ENCODE assay signal across 1 cellular context in genomic region chr17:43559161-43559816, GRCh38.
TF ChIP-seq lines count a peak whose summit lies in the region.

No MANE protein-coding gene starts in this region.

TF ChIP-seq in HepG2, 621 proteins besides CTCF, POLR2A, EP300 and RAD21 (continued from another document and continues in another):
- TF ChIP-seq THAP9 (CRISPR knock-in tag; IDR thresholded peaks at IDR 0.05; ENCODE audit: borderline replicate concordance) (no peak), SRY (CRISPR knock-in tag; IDR thresholded peaks at IDR 0.05) (no peak), PLRG1 (conservative IDR thresholded peaks at IDR 0.05) (no peak), EZH2 (conservative IDR thresholded peaks at IDR 0.05; ENCODE audit: low read depth, low read length) (no peak), ATF4 (CRISPR knock-in tag; IDR thresholded peaks at IDR 0.05) (no peak), GPBP1L1 (CRISPR knock-in tag; IDR thresholded peaks at IDR 0.05) (no peak), ZNF616 (CRISPR knock-in tag; IDR thresholded peaks at IDR 0.05; ENCODE audit: low read depth) (no peak), ZMYM4 (CRISPR knock-in tag; IDR thresholded peaks at IDR 0.05) (peak; percentile 41; the same call in 1 of the 2 replicates), HDAC1 (CRISPR knock-in tag; IDR thresholded peaks at IDR 0.05) (peak; percentile 47; the same call in 1 of the 2 replicates), ZBTB21 (CRISPR knock-in tag; IDR thresholded peaks at IDR 0.05) (no peak), ZBTB33 (CRISPR knock-in tag; IDR thresholded peaks at IDR 0.05) (peak; percentile 6; the same call in 1 of the 2 replicates), SKIL (CRISPR knock-in tag; IDR thresholded peaks at IDR 0.05; ENCODE audit: borderline replicate concordance) (no peak), ZNF850 (CRISPR knock-in tag; conservative IDR thresholded peaks at IDR 0.05) (no peak), ZNF331 (CRISPR knock-in tag; IDR thresholded peaks at IDR 0.05) (no peak), ZEB1 (IDR thresholded peaks at IDR 0.05; ENCODE audit: insufficient replicate concordance, low read depth) (peak; percentile 85), JDP2 (CRISPR knock-in tag; IDR thresholded peaks at IDR 0.05; ENCODE audit: borderline replicate concordance) (no peak), DNMT3B (CRISPR knock-in tag; conservative IDR thresholded peaks at IDR 0.05) (no peak), MIER2 (CRISPR knock-in tag; IDR thresholded peaks at IDR 0.05) (no peak; the same call in 1 of the 2 replicates), POLR2AphosphoS2 (IDR thresholded peaks at IDR 0.05; ENCODE audit: low read depth, low read length) (no peak), BATF2 (CRISPR knock-in tag; IDR thresholded peaks at IDR 0.05) (no peak), ZNF18 (CRISPR knock-in tag; IDR thresholded peaks at IDR 0.05; ENCODE audit: insufficient replicate concordance) (no peak), ZNF367 (CRISPR knock-in tag; IDR thresholded peaks at IDR 0.05; ENCODE audit: borderline replicate concordance) (no peak), HMGXB3 (CRISPR knock-in tag; IDR thresholded peaks at IDR 0.05; ENCODE audit: borderline replicate concordance) (no peak), ZNF761 (CRISPR knock-in tag; conservative IDR thresholded peaks at IDR 0.05) (no peak; the same call in 1 of the 2 replicates), ZFP91 (CRISPR knock-in tag; IDR thresholded peaks at IDR 0.05; ENCODE audit: borderline replicate concordance) (no peak; the same call in 1 of the 2 replicates), SOX13 (IDR thresholded peaks at IDR 0.05) (no peak), SOX13 (CRISPR knock-in tag; conservative IDR thresholded peaks at IDR 0.05 in 1 of 2, IDR thresholded peaks at IDR 0.05 in 1 of 2) (peak in 1 of 2 experiments; percentile 59; a peak in 2 of 4 replicates), RELA (CRISPR knock-in tag; IDR thresholded peaks at IDR 0.05) (no peak), SYNCRIP (IDR thresholded peaks at IDR 0.05; ENCODE audit: insufficient read depth, low read depth, low read length) (no peak), MXI1 (IDR thresholded peaks at IDR 0.05; ENCODE audit: borderline replicate concordance, low read depth, low read length) (no peak), SATB2 (CRISPR knock-in tag; IDR thresholded peaks at IDR 0.05) (no peak), ZBTB2 (CRISPR knock-in tag; IDR thresholded peaks at IDR 0.05; ENCODE audit: low read depth) (no peak), MBD4 (IDR thresholded peaks at IDR 0.05; ENCODE audit: borderline replicate concordance, low read length) (no peak), SP1 (IDR thresholded peaks at IDR 0.05) (no peak), SP1 (CRISPR knock-in tag; IDR thresholded peaks at IDR 0.05) (no peak), MXD3 (CRISPR knock-in tag; IDR thresholded peaks at IDR 0.05) (no peak; the same call in 1 of the 2 replicates), ARNT (IDR thresholded peaks at IDR 0.05) (no peak), RFXANK (CRISPR knock-in tag; IDR thresholded peaks at IDR 0.05) (no peak), ARID3A (IDR thresholded peaks at IDR 0.05; ENCODE audit: low read depth, low read length) (no peak)
